8 cellular contexts compared by ENCODE assay signal in the genomic region with DNA sequence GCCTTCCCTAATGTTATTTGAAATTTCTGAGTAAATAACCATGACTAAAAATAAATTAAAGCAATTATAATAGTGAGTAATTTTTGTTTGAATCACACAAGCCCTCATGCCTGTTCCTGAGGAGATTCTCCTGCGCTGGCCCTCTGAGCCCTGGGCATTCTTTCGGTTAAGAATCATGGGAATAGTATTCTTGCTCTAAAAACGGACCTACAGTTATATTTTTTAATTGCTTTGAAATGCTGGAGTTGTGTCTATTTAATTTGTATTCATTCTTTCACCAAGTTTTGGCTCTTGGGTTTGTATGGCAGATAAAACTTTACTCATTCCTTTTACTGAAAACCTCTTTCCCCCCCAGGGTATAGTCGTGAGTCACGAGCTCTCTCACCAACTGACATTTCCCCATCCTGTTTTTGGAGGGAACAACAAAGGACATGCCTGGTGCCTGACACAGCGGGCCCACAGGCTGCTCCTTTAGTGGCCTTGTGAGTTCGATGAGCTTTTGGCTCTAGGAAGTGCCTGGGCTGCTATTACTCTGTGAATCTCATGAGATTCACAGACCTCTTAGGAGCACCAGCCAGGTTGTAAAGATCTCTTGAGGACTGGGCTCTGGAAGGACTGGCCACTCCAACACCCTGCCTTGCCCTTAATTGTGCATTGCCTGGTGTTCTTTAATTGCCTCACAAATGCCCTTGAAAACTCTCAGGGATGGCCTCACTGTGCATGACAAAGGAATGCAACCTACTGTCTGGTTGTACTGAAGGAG. TPM values are rescaled to one million over a fixed set of nuclear protein-coding genes. Genes with fewer than 3 reads are reported as not detected.
DNase-seq lines count a peak whose midpoint lies in the region; ATAC-seq, FAIRE-seq and TF ChIP-seq lines count a peak whose summit lies in the region.

No MANE protein-coding gene starts in this region.

- TF ChIP-seq POLR2A in GM12878 (IDR thresholded peaks at IDR 0.05; ENCODE audit: low read depth, low read length): no peak
- no peak for TF ChIP-seq POLR2A in upper lobe of left lung (IDR thresholded peaks at IDR 0.05)

- H3K79me2 ChIP-seq in GM12878 (ENCODE audit: control insufficient read depth, insufficient read depth, low read length): no peaks in the 10 kb centered on the region

- peak; percentile 46; the same call in 2 of the 3 replicates for ATAC-seq in GM12878
- ATAC-seq in upper lobe of left lung (ENCODE audit: low FRiP score in 2 of 2): peak; percentile 35 to 93
- ATAC-seq in HG03025 (IDR thresholded peaks at IDR 0.05; ENCODE audit: low FRiP score, unreplicated experiment): no peak
- no peak for ATAC-seq in GM21515 (IDR thresholded peaks at IDR 0.05; ENCODE audit: unreplicated experiment)

- H2AFZ ChIP-seq in GM12878 (ENCODE audit: control insufficient read depth, low read depth, low read length): no peak overlapping the region

- H3K27me3 Mint-ChIP-seq in activated CD4-positive, alpha-beta memory T cell treated with anti-CD3 and anti-CD28 coated beads for 36 hours: peaks cover 9% of the 10 kb centered on the region
- H3K27me3 Mint-ChIP-seq in activated CD4-positive, alpha-beta memory T cell treated with anti-CD3 and anti-CD28 coated beads, Interleukin-2, amount 10 ng/mL, durations not matched to agents 7 days and 5 days: peaks cover 9% of the 10 kb centered on the region
- H3K27me3 Mint-ChIP-seq in CD14-positive monocyte (ENCODE audit: low read depth in 3 of 3): peaks cover 0 to 5% (median 3%) of the 10 kb centered on the region in 3 donors

- H4K20me1 ChIP-seq in GM12878 (ENCODE audit: control insufficient read depth, insufficient read depth): no peaks in the 10 kb centered on the region

- peak; percentile 20 for DNase-seq in activated CD4-positive, alpha-beta memory T cell treated with anti-CD3 and anti-CD28 coated beads for 36 hours
- no peak for DNase-seq in activated CD4-positive, alpha-beta memory T cell treated with anti-CD3 and anti-CD28 coated beads, Interleukin-2, amount 10 ng/mL, durations not matched to agents 7 days and 5 days
- DNase-seq in GM12878 (ENCODE audit: low read depth, low spot score) (no peak), iPS-NIHi7 (ENCODE audit: extremely low spot score) (peak; percentile 66), upper lobe of left lung (peak in 1 of 2 donors; percentile 29), CD14-positive monocyte (ENCODE audit: low spot score) (no peak)

- no peaks in the 10 kb centered on the region for H3K36me3 Mint-ChIP-seq in activated CD4-positive, alpha-beta memory T cell treated with anti-CD3 and anti-CD28 coated beads for 36 hours
- H3K36me3 Mint-ChIP-seq in activated CD4-positive, alpha-beta memory T cell treated with anti-CD3 and anti-CD28 coated beads, Interleukin-2, amount 10 ng/mL, durations not matched to agents 7 days and 5 days (ENCODE audit: low read depth): no peaks in the 10 kb centered on the region
- no peaks in the 10 kb centered on the region for H3K36me3 Mint-ChIP-seq in CD14-positive monocyte

- WGBS in GM12878 (ENCODE audit: insufficient coverage, insufficient replicate concordance, low lambda C conversion rate, missing lambda C conversion rate): 31% methylated on average over 7 of the region's 7 CpGs
- 54 to 59% methylated on average over 7 of the region's 7 CpGs for WGBS in upper lobe of left lung, 2 donors

- CTCF ChIA-PET in activated CD4-positive, alpha-beta memory T cell treated with anti-CD3 and anti-CD28 coated beads for 36 hours (lab: Charles Lee): no interaction called here
- CTCF ChIA-PET in activated CD4-positive, alpha-beta memory T cell treated with anti-CD3 and anti-CD28 coated beads, Interleukin-2, amount 10 ng/mL, durations not matched to agents 7 days and 5 days (lab: Charles Lee): no interaction called here
- CTCF ChIA-PET in GM12878 (lab: Yijun Ruan, JAX): interaction anchor here (1.1 kb wide), 1 partner anchor 28 kb away, joined by 3 read pairs; no protein-coding TSS in a partner anchor

- no peak for FAIRE-seq in GM12878 (lab: Jason Lieb, UNC)

- TF ChIP-seq CTCF in GM12878 (IDR thresholded peaks at IDR 0.05 in 2 of 3, conservative IDR thresholded peaks at IDR 0.05 in 1 of 3; ENCODE audit: control insufficient read depth in 2 of 3, extremely low read depth in 1 of 3, insufficient read depth in 1 of 3, low read depth in 3 of 3, low read length in 3 of 3): no peak
- TF ChIP-seq CTCF in upper lobe of left lung (IDR thresholded peaks at IDR 0.05): no peak
- no peak for TF ChIP-seq CTCF in CD14-positive monocyte (IDR thresholded peaks at IDR 0.05)

- no peaks in the 10 kb centered on the region for H3K9me3 Mint-ChIP-seq in activated CD4-positive, alpha-beta memory T cell treated with anti-CD3 and anti-CD28 coated beads for 36 hours
- no peaks in the 10 kb centered on the region for H3K9me3 Mint-ChIP-seq in activated CD4-positive, alpha-beta memory T cell treated with anti-CD3 and anti-CD28 coated beads, Interleukin-2, amount 10 ng/mL, durations not matched to agents 7 days and 5 days
- H3K9me3 Mint-ChIP-seq in CD14-positive monocyte: peaks cover 0 to 6% (median 2%) of the 10 kb centered on the region in 7 donors

- H3K9me3 ChIP-seq in GM12878 (replicated peaks; ENCODE audit: control insufficient read depth, insufficient read depth, low read length): no peaks in the 10 kb centered on the region
- H3K9me3 ChIP-seq in upper lobe of left lung: no peaks in the 10 kb centered on the region

- no peak for TF ChIP-seq EP300 in GM12878 (IDR thresholded peaks at IDR 0.05; ENCODE audit: borderline replicate concordance in 1 of 2, control insufficient read depth in 1 of 2, low read depth in 2 of 2, low read length in 2 of 2)
- TF ChIP-seq EP300 in upper lobe of left lung (IDR thresholded peaks at IDR 0.05): no peak

- RAD21 ChIA-PET in GM12878 (lab: Charles Lee; ENCODE audit: unreplicated experiment): interaction anchor here (0.9 to 1.3 kb wide), 2 partner anchors 11 to 112 kb away, joined by 3 to 4 read pairs; no protein-coding TSS in a partner anchor

- no peak overlapping the region for H3K27ac Mint-ChIP-seq in activated CD4-positive, alpha-beta memory T cell treated with anti-CD3 and anti-CD28 coated beads for 36 hours
- H3K27ac Mint-ChIP-seq in activated CD4-positive, alpha-beta memory T cell treated with anti-CD3 and anti-CD28 coated beads, Interleukin-2, amount 10 ng/mL, durations not matched to agents 7 days and 5 days: no peak overlapping the region
- H3K27ac Mint-ChIP-seq in CD14-positive monocyte: no peak overlapping the region

- H3K4me2 ChIP-seq in GM12878 (ENCODE audit: control insufficient read depth, insufficient read depth): no peak overlapping the region

- no peak for TF ChIP-seq RAD21 in GM12878 (IDR thresholded peaks at IDR 0.05; ENCODE audit: insufficient read depth, low read depth, low read length)

- H3K36me3 ChIP-seq in GM12878 (ENCODE audit: control insufficient read depth in 2 of 2, insufficient read depth in 2 of 2, low read length in 1 of 2) (no peaks in the 10 kb centered on the region), upper lobe of left lung (no peaks in the 10 kb centered on the region)

- POLR2A ChIA-PET in activated CD4-positive, alpha-beta memory T cell treated with anti-CD3 and anti-CD28 coated beads for 36 hours (lab: Charles Lee): no interaction called here
- POLR2A ChIA-PET in activated CD4-positive, alpha-beta memory T cell treated with anti-CD3 and anti-CD28 coated beads, Interleukin-2, amount 10 ng/mL, durations not matched to agents 7 days and 5 days (lab: Charles Lee): no interaction called here
- POLR2A ChIA-PET in GM12878 (lab: Charles Lee): no interaction called here

- no peak overlapping the region for H3K9ac ChIP-seq in GM12878 (ENCODE audit: control insufficient read depth, insufficient read depth, low read length)

- peaks cover 5% of the 10 kb centered on the region for H3K4me1 Mint-ChIP-seq in activated CD4-positive, alpha-beta memory T cell treated with anti-CD3 and anti-CD28 coated beads for 36 hours (ENCODE audit: low read depth)
- no peaks in the 10 kb centered on the region for H3K4me1 Mint-ChIP-seq in activated CD4-positive, alpha-beta memory T cell treated with anti-CD3 and anti-CD28 coated beads, Interleukin-2, amount 10 ng/mL, durations not matched to agents 7 days and 5 days
- no peaks in the 10 kb centered on the region for H3K4me1 Mint-ChIP-seq in CD14-positive monocyte

- H3K4me3 Mint-ChIP-seq in activated CD4-positive, alpha-beta memory T cell treated with anti-CD3 and anti-CD28 coated beads for 36 hours: no peak overlapping the region
- H3K4me3 Mint-ChIP-seq in activated CD4-positive, alpha-beta memory T cell treated with anti-CD3 and anti-CD28 coated beads, Interleukin-2, amount 10 ng/mL, durations not matched to agents 7 days and 5 days: no peak overlapping the region
- H3K4me3 Mint-ChIP-seq in CD14-positive monocyte: no peak overlapping the region

- no peak overlapping the region for H3K27ac ChIP-seq in GM12878 (ENCODE audit: control insufficient read depth, insufficient read depth)
- peak overlapping the region in 1 of 4 donors; percentile 14 for H3K27ac ChIP-seq in upper lobe of left lung

- H3K4me1 ChIP-seq in GM12878 (ENCODE audit: control insufficient read depth, insufficient read depth, low read length) (no peaks in the 10 kb centered on the region), upper lobe of left lung (peaks cover 0 to 7% (median 0%) of the 10 kb centered on the region in 4 donors)

- in situ Hi-C loops in GM12878 (cut with MboI): no loop called here

- no TSS peak for BruUV-seq in GM12878 (replicated peaks; lab: Mats Ljungman, UMichigan)

- H3K4me3 ChIP-seq in GM12878: no peak overlapping the region
- H3K4me3 ChIP-seq in upper lobe of left lung: no peak overlapping the region

- SMC1A ChIA-PET in GM12878 (lab: Charles Lee; ENCODE audit: uncharacterized antibody, unreplicated experiment): interaction anchor here (0.8 to 6.1 kb wide), 4 partner anchors 10 to 69 kb away, joined by 4 to 41 read pairs (median 6); partner anchors contain the start of gene DDR2

- H3K27me3 ChIP-seq in GM12878 (replicated peaks in 1 of 2; ENCODE audit: control insufficient read depth in 2 of 2, insufficient read depth in 2 of 2, low read length in 1 of 2) (no peaks in the 10 kb centered on the region), upper lobe of left lung (no peaks in the 10 kb centered on the region)

- intact Hi-C loops in activated CD4-positive, alpha-beta memory T cell treated with anti-CD3 and anti-CD28 coated beads for 36 hours (cut with micrococcal nuclease): no loop called here
- intact Hi-C loops in GM12878 (cut with micrococcal nuclease; ENCODE audit: unreplicated experiment) (no loop called here), CD14-positive monocyte (cut with micrococcal nuclease) (no loop called here)

RNA-seq across cellular contexts. Expression of gene DDR2, which starts 58.6 kb away (rescaled TPM):
- total RNA-seq in activated CD4-positive, alpha-beta memory T cell treated with anti-CD3 and anti-CD28 coated beads for 36 hours: under 1 TPM; 0.19 to 0.36 TPM
- under 1 TPM; 0.15 to 0.18 TPM for total RNA-seq in activated CD4-positive, alpha-beta memory T cell treated with anti-CD3 and anti-CD28 coated beads, Interleukin-2, amount 10 ng/mL, durations not matched to agents 7 days and 5 days
- total RNA-seq in GM12878 (2013; cell fraction: nucleolus; rRNA removed): 28.4 and 31.3 TPM in 2 replicates
- total RNA-seq in GM12878 (2014; rRNA removed) (6.6 and 7.4 TPM in 2 replicates), GM12878 (2014; rRNA removed; fragmentation: Illumina TruSeq; extraction: Trizol) (4.8 and 5.1 TPM in 2 replicates), GM12878 (2021) (8.4 and 8.8 TPM in 2 replicates), upper lobe of left lung (10 to 100 TPM; 10.5 to 53.3 (median 23.0) TPM)
- 1.6 TPM for polyA plus RNA-seq in GM12878 (2011; ENCODE audit: low read depth)
- polyA plus RNA-seq in GM12878 (2011; rRNA removed) (4.9 and 6.2 TPM in 2 replicates), GM12878 (2014; fragmentation: Illumina TruSeq; extraction: Trizol) (5.8 and 6.4 TPM in 2 replicates), GM12878 (2014; fragmentation: Nextera tagmentation; extraction: Ambion mirVana) (1 to 10 TPM; 1.9 to 2.8 TPM), GM12878 (2014; rRNA removed) (3.6 and 5.7 TPM in 2 replicates), GM12878 (2016; fragmentation: Nextera tagmentation; extraction: Ambion mirVana) (1 to 10 TPM; 5.2 to 6.3 TPM), CD14-positive monocyte (not detected)
- 5.5 and 5.7 TPM in 2 replicates for polyA plus RNA-seq in GM12878 (2011; cell fraction: cytosol; rRNA removed)
- 7.8 and 10.1 TPM in 2 replicates for polyA plus RNA-seq in GM12878 (2011; cell fraction: nucleus; rRNA removed)
- 1.8 and 2.0 TPM in 2 replicates for polyA plus RNA-seq in GM12878 (2012)
- polyA minus RNA-seq in GM12878 (2011; rRNA and poly(A)+ RNA removed): 17.0 and 18.2 TPM in 2 replicates
- 3.1 and 3.6 TPM in 2 replicates for polyA minus RNA-seq in GM12878 (2011; cell fraction: cytosol; rRNA and poly(A)+ RNA removed)
- 7.4 and 13.5 TPM in 2 replicates for polyA minus RNA-seq in GM12878 (2011; cell fraction: nucleus; rRNA and poly(A)+ RNA removed)

Comparison
In these comparisons a context has a peak if more than half of its experiments do, and no peak if none do; other contexts are left out.
1. DNase-seq: peak in activated CD4-positive, alpha-beta memory T cell treated with anti-CD3 and anti-CD28 coated beads for 36 hours (single experiment) and iPS-NIHi7 (single experiment); none in activated CD4-positive, alpha-beta memory T cell treated with anti-CD3 and anti-CD28 coated beads, Interleukin-2, amount 10 ng/mL, durations not matched to agents 7 days and 5 days (single experiment), GM12878 (single experiment) and CD14-positive monocyte (single experiment).
2. ATAC-seq: peak in GM12878 (single experiment) and upper lobe of left lung (2 of 2); none in HG03025 (single experiment) and GM21515 (single experiment).
3. RNA of gene DDR2, which starts 58.6 kb away (total RNA-seq): 10.5 to 53.3 TPM in upper lobe of left lung and 4.8 to 31.3 TPM in GM12878; 0.19 to 0.36 TPM in activated CD4-positive, alpha-beta memory T cell treated with anti-CD3 and anti-CD28 coated beads for 36 hours and 0.15 to 0.18 TPM in activated CD4-positive, alpha-beta memory T cell treated with anti-CD3 and anti-CD28 coated beads, Interleukin-2, amount 10 ng/mL, durations not matched to agents 7 days and 5 days; every median in the first group is over 4 times any median in the second.